ENCODE assay signal across 27 cellular contexts in genomic region chr3:117746091-117746490, GRCh38.
"Had no signal": no experiment of that assay in that cellular context is flagged by ENCODE, and none has a peak within 500 bp of the region (broad histone marks: within the 10 kb centered on the region; RNA-seq: fewer than 3 reads in every experiment).

No MANE protein-coding gene starts in this region.

- H3K27me3 ChIP-seq: gastroesophageal sphincter, heart left ventricle, hepatocyte, neutrophil, pancreas, right lobe of liver, stomach, thyroid gland, vagina had no signal

- H3K4me1 ChIP-seq: foreskin keratinocyte, gastroesophageal sphincter, heart left ventricle, pancreas, right lobe of liver, stomach, thyroid gland, vagina had no signal

- H3K79me2 ChIP-seq: hepatocyte had no signal

- H3K27ac ChIP-seq: epithelial cell of prostate, foreskin keratinocyte, gastroesophageal sphincter, heart left ventricle, hepatocyte, neutrophil, pancreas, right lobe of liver, stomach, thyroid gland, vagina had no signal

- H3K4me3 ChIP-seq: gastroesophageal sphincter, heart left ventricle, hepatocyte, lung, mucosa of descending colon, pancreas, right lobe of liver, smooth muscle cell, stomach, thyroid gland, vagina had no signal

- ATAC-seq: esophagus mucosa; foreskin keratinocyte; gastroesophageal sphincter; heart left ventricle; left lobe of liver; mucosa of descending colon; natural killer cell treated with Interleukin-12 subunit alpha and Interleukin-12 subunit beta and Interleukin-15 and Interleukin-18, amount 100 ng/mL, for 72 hours; pancreas; right lobe of liver; stimulated activated effector memory CD8-positive, alpha-beta T cell treated with anti-CD3 and anti-CD28 coated beads, Interleukin-12 subunit alpha, Interleukin-12 subunit beta, amount 100 ng/mL, for 72 hours had no signal

- H3K9me3 ChIP-seq: gastroesophageal sphincter, heart left ventricle, mucosa of descending colon, neutrophil, pancreas, right lobe of liver, stomach, thyroid gland, vagina had no signal

- H2AFZ ChIP-seq: hepatocyte had no signal

- H3K4me2 ChIP-seq: hepatocyte, smooth muscle cell had no signal

- H3K36me3 ChIP-seq: gastroesophageal sphincter, heart left ventricle, neutrophil, pancreas, right lobe of liver, stomach, thyroid gland, vagina had no signal

- DNase-seq: effector CD8-positive, alpha-beta T cell; endodermal cell; heart left ventricle; kidney; mesenchymal stem cell; mucosa of descending colon; naive B cell; pancreas; right lobe of liver; stimulated activated CD4-positive, alpha-beta T cell treated with anti-CD3 and anti-CD28 coated beads, Interleukin-12 subunit alpha, Interleukin-12 subunit beta, amount 100 ng/mL, for 4 hours; stimulated activated CD4-positive, alpha-beta T cell treated with anti-CD3 and anti-CD28 coated beads, Interleukin-1b, Interleukin-23, amount 100 ng/mL, for 48 hours; stimulated activated CD4-positive, alpha-beta T cell treated with anti-CD3 and anti-CD28 coated beads, Interleukin-4, amount 100 ng/mL, for 24 hours; stimulated activated naive CD4-positive, alpha-beta T cell treated with Interleukin-2 at 50 U/mL for 16 hours; stomach; thyroid gland had no signal
